2 cellular contexts compared by ENCODE assay signal in genomic region chr14:37180886-37181285, GRCh38. TPM values are rescaled to one million over a fixed set of nuclear protein-coding genes. Genes with fewer than 3 reads are reported as not detected.
"Had no signal": no experiment of that assay in that cellular context is flagged by ENCODE, and none has a peak within 500 bp of the region (broad histone marks: within the 10 kb centered on the region; RNA-seq: fewer than 3 reads in every experiment).

No MANE protein-coding gene starts in this region.

RNA-seq across cellular contexts. Expression of gene SLC25A21, which starts 8.5 kb away (rescaled TPM):
- total RNA-seq: GM23248, H4 had no signal
